9 cellular contexts compared by ENCODE assay signal in the genomic region with DNA sequence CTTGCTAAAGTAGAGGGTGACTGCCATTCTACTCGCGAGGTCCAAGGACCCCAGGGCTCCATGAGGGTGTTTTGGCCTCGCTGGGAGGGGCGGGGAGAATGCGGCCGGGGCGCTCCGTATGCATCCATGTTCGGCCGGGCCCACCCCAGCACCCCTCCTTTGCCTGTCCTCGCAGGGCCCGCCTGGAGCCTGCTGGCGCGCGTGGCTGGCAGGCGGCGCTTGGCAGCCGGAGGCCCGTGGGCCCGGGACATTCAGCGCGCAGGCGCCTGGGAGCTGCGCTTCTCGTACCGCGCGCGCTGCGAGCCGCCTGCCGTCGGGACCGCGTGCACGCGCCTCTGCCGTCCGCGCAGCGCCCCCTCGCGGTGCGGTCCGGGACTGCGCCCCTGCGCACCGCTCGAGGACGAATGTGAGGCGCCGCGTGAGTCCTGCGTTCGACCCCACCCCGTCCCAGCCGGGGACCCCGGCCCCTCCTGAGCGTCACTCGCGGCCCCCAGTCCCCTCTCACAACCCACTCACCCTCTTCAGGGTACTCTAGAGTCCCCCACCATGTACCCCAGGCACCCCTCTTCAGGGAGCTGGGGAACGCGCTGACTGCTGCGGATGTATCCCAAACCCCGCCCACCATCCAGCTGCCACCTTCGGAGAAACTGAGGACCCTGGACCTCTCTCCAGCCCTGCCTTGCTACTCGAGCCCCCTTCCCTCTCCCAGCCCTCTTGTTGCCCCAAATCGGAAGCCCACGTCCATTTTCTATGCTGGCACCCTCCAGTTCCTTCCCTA. TPM values are rescaled to one million over a fixed set of nuclear protein-coding genes. Genes with fewer than 3 reads are reported as not detected.
DNase-seq lines count a peak whose midpoint lies in the region; ATAC-seq and TF ChIP-seq lines count a peak whose summit lies in the region.
"Had no signal": no experiment of that assay in that cellular context is flagged by ENCODE, and none has a peak within 500 bp of the region (broad histone marks: within the 10 kb centered on the region; RNA-seq: fewer than 3 reads in every experiment).

No MANE protein-coding gene starts in this region.

- peaks cover 22% of the 10 kb centered on the region for H3K4me1 Mint-ChIP-seq in HFFc6 (ENCODE audit: low read depth)
- H3K4me1 Mint-ChIP-seq in activated naive CD8-positive, alpha-beta T cell treated with anti-CD3 and anti-CD28 coated beads, Interleukin-2, amount 10 ng/mL, durations not matched to agents 7 days and 5 days = peaks cover 20% of the 10 kb centered on the region

- H3K9me3 Mint-ChIP-seq in HFFc6 = no peaks in the 10 kb centered on the region
- no peaks in the 10 kb centered on the region for H3K9me3 Mint-ChIP-seq in activated naive CD8-positive, alpha-beta T cell treated with anti-CD3 and anti-CD28 coated beads, Interleukin-2, amount 10 ng/mL, durations not matched to agents 7 days and 5 days

- H3K36me3 Mint-ChIP-seq in HFFc6 (ENCODE audit: low read depth) = no peaks in the 10 kb centered on the region
- H3K36me3 Mint-ChIP-seq in activated naive CD8-positive, alpha-beta T cell treated with anti-CD3 and anti-CD28 coated beads, Interleukin-2, amount 10 ng/mL, durations not matched to agents 7 days and 5 days = no peaks in the 10 kb centered on the region

- peak; percentile 93 for TF ChIP-seq CTCF in HFFc6 (IDR thresholded peaks at IDR 0.05)

- POLR2A ChIA-PET in activated naive CD8-positive, alpha-beta T cell treated with anti-CD3 and anti-CD28 coated beads, Interleukin-2, amount 10 ng/mL, durations not matched to agents 7 days and 5 days (lab: Charles Lee) = interaction anchor here (1.3 kb wide), 1 partner anchor 67 kb away, joined by 7 read pairs; the partner anchor contains the start of gene RPS16

- no peak overlapping the region for H3K27ac Mint-ChIP-seq in HFFc6
- peak overlapping the region; percentile 53 for H3K27ac Mint-ChIP-seq in activated naive CD8-positive, alpha-beta T cell treated with anti-CD3 and anti-CD28 coated beads, Interleukin-2, amount 10 ng/mL, durations not matched to agents 7 days and 5 days

- H3K4me3 Mint-ChIP-seq in HFFc6 = no peak overlapping the region
- H3K4me3 Mint-ChIP-seq in activated naive CD8-positive, alpha-beta T cell treated with anti-CD3 and anti-CD28 coated beads, Interleukin-2, amount 10 ng/mL, durations not matched to agents 7 days and 5 days = no peak overlapping the region

- H3K27me3 Mint-ChIP-seq in HFFc6 (ENCODE audit: insufficient read depth) = peaks cover 51% of the 10 kb centered on the region
- H3K27me3 Mint-ChIP-seq in activated naive CD8-positive, alpha-beta T cell treated with anti-CD3 and anti-CD28 coated beads, Interleukin-2, amount 10 ng/mL, durations not matched to agents 7 days and 5 days = peaks cover 57% of the 10 kb centered on the region

- DNase-seq in 8988T (peak; percentile 96), HFFc6 (no peak), T-helper 1 cell (peak; percentile 61 to 80 (median 70)), hepatic stellate cell (ENCODE audit: low spot score) (peak; percentile 92), HCEC 1CT (no peak), NCI-H1105 treated with DMSO at 0.1 percent for 48 hours (lab: John Stamatoyannopoulos, UW) (no peak)
- peak; percentile 93 for DNase-seq in activated naive CD8-positive, alpha-beta T cell treated with anti-CD3 and anti-CD28 coated beads, Interleukin-2, amount 10 ng/mL, durations not matched to agents 7 days and 5 days
- DNase-seq in stimulated activated CD4-positive, alpha-beta T cell treated with anti-CD3 and anti-CD28 coated beads, Interleukin-1b, Interleukin-23, amount 100 ng/mL, for 4 hours (ENCODE audit: low read depth in 2 of 2) = peak; percentile 62 to 77
- DNase-seq: DND-41 had no signal

- peak; percentile 58 for ATAC-seq in activated naive CD8-positive, alpha-beta T cell treated with anti-CD3 and anti-CD28 coated beads, Interleukin-2, amount 10 ng/mL, durations not matched to agents 7 days and 5 days (ENCODE audit: low read depth)

RNA-seq across cellular contexts. Expression of gene DLL3, which starts 4.1 kb away (rescaled TPM):
- under 1 TPM in 2 of 6 experiments, not detected in 4; 0.38 to 0.45 TPM for total RNA-seq in HFFc6 (2021; fragmentation: NEBNext Ultra II Directional; extraction: Animal tissue kit (Norgen Biotek cat#: 25700))
- under 1 TPM; 0.19 to 0.23 TPM for total RNA-seq in activated naive CD8-positive, alpha-beta T cell treated with anti-CD3 and anti-CD28 coated beads, Interleukin-2, amount 10 ng/mL, durations not matched to agents 7 days and 5 days

RNA-seq across cellular contexts. Expression of gene SELENOV, which starts 12.1 kb away (rescaled TPM):
- total RNA-seq in HFFc6 (2021; fragmentation: NEBNext Ultra II Directional; extraction: Animal tissue kit (Norgen Biotek cat#: 25700)) = not detected
- not detected for total RNA-seq in activated naive CD8-positive, alpha-beta T cell treated with anti-CD3 and anti-CD28 coated beads, Interleukin-2, amount 10 ng/mL, durations not matched to agents 7 days and 5 days

RNA-seq across cellular contexts. Expression of gene TIMM50, which starts 22.2 kb away (rescaled TPM):
- 100 to 1,000 TPM in 1 of 6 experiments, 10 to 100 TPM in 5; 86.2 to 104 (median 92.5) TPM for total RNA-seq in HFFc6 (2021; fragmentation: NEBNext Ultra II Directional; extraction: Animal tissue kit (Norgen Biotek cat#: 25700))
- 10 to 100 TPM; 42.8 to 46.8 TPM for total RNA-seq in activated naive CD8-positive, alpha-beta T cell treated with anti-CD3 and anti-CD28 coated beads, Interleukin-2, amount 10 ng/mL, durations not matched to agents 7 days and 5 days

RNA-seq across cellular contexts. Expression of gene EID2B, which starts 29.8 kb away (rescaled TPM):
- total RNA-seq in HFFc6 (2021; fragmentation: NEBNext Ultra II Directional; extraction: Animal tissue kit (Norgen Biotek cat#: 25700)) = 1 to 10 TPM; 2.2 to 3.7 (median 3.3) TPM
- total RNA-seq in activated naive CD8-positive, alpha-beta T cell treated with anti-CD3 and anti-CD28 coated beads, Interleukin-2, amount 10 ng/mL, durations not matched to agents 7 days and 5 days = 1 to 10 TPM; 6.3 to 7.0 TPM

RNA-seq across cellular contexts. Expression of gene EID2, which starts 37.1 kb away (rescaled TPM):
- 10 to 100 TPM; 18.4 to 23.4 (median 19.0) TPM for total RNA-seq in HFFc6 (2021; fragmentation: NEBNext Ultra II Directional; extraction: Animal tissue kit (Norgen Biotek cat#: 25700))
- 10 to 100 TPM; 17.5 to 20.7 TPM for total RNA-seq in activated naive CD8-positive, alpha-beta T cell treated with anti-CD3 and anti-CD28 coated beads, Interleukin-2, amount 10 ng/mL, durations not matched to agents 7 days and 5 days

Comparison
In these comparisons a context has a peak if more than half of its experiments do, and no peak if none do; other contexts are left out.
1. DNase-seq: peak in 8988T (single experiment), T-helper 1 cell (5 of 5), activated naive CD8-positive, alpha-beta T cell treated with anti-CD3 and anti-CD28 coated beads, Interleukin-2, amount 10 ng/mL, durations not matched to agents 7 days and 5 days (single experiment), hepatic stellate cell (single experiment) and stimulated activated CD4-positive, alpha-beta T cell treated with anti-CD3 and anti-CD28 coated beads, Interleukin-1b, Interleukin-23, amount 100 ng/mL, for 4 hours (2 of 2); none in HFFc6 (single experiment), HCEC 1CT (single experiment) and NCI-H1105 treated with DMSO at 0.1 percent for 48 hours (single experiment).